12 cellular contexts compared by ENCODE assay signal in the genomic region with DNA sequence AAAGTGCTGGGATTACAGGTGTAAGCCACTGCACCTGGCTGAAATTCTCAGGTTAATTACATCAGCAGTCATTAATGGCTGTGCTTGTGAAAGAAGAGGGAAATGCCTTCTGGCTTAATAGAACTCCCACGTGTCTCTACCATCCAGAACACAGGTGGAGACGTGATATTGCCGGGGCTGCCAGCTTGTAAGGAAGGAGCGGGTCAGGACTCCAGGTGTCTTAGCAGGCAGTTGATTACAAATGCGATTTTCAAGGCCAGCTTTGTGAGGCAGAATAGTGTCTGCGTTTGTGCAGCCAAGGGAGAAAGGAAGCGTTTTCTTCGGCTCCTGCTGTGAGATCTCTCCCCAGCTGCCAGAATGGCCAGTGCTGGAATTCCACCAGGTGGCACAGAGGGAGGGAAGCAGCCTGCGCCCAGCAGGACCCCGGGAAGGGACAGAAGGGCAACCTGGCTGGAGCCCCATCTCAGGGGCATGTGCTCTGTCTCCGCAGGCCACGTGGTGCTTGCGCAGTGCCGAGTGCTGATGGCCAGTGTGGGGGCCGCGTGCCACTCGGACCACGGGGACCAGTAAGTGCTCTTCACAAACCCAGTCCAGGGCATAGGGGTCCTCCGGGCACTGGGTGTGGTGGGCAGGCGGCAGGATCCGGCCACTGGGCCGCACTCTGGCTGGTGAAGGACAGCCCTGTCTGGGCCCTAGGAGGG. TPM values are rescaled to one million over a fixed set of nuclear protein-coding genes. Genes with fewer than 3 reads are reported as not detected.
DNase-seq lines count a peak whose midpoint lies in the region; ATAC-seq and TF ChIP-seq lines count a peak whose summit lies in the region.
"Had no signal": no experiment of that assay in that cellular context is flagged by ENCODE, and none has a peak within 500 bp of the region (broad histone marks: within the 10 kb centered on the region; RNA-seq: fewer than 3 reads in every experiment).

No MANE protein-coding gene starts in this region.

- peak overlapping the region; percentile 40 for H2BK5ac ChIP-seq in mesenchymal stem cell (ENCODE audit: low read depth, low read length, poor library complexity, severe bottlenecking)

- intact Hi-C loops in mucosa of descending colon (cut with DNase I, micrococcal nuclease): no loop called here

- H4K8ac ChIP-seq in mesenchymal stem cell (ENCODE audit: low read length): no peak overlapping the region

- H3K4ac ChIP-seq in mesenchymal stem cell (ENCODE audit: low read depth in 1 of 2, low read length in 2 of 2): no peak overlapping the region

- H3K4me3 Mint-ChIP-seq in activated naive CD8-positive, alpha-beta T cell treated with anti-CD3 and anti-CD28 coated beads, Interleukin-2, amount 50 U/mL, for 24 hours: no peak overlapping the region
- H3K4me3 Mint-ChIP-seq: activated T-cell treated with anti-CD3 and anti-CD28 coated beads, Interleukin-2, amount 50 U/mL, for 4 hours had no signal

- no peak for TF ChIP-seq CTCF in mucosa of descending colon (IDR thresholded peaks at IDR 0.05)

- no peaks in the 10 kb centered on the region for H3K79me1 ChIP-seq in mesenchymal stem cell (replicated peaks; ENCODE audit: low read length, poor library complexity, severe bottlenecking)

- H2AK5ac ChIP-seq in mesenchymal stem cell (ENCODE audit: low read length, severe bottlenecking): peak overlapping the region; percentile 47

- no peak overlapping the region for H2BK15ac ChIP-seq in mesenchymal stem cell (ENCODE audit: low read depth, poor library complexity, severe bottlenecking)

- CTCF ChIA-PET in HEK293T (lab: Yijun Ruan, JAX): no interaction called here

- no peak overlapping the region for H2AFZ ChIP-seq in mesenchymal stem cell (ENCODE audit: low read depth, low read length)

- H3K9me3 Mint-ChIP-seq in activated naive CD8-positive, alpha-beta T cell treated with anti-CD3 and anti-CD28 coated beads, Interleukin-2, amount 50 U/mL, for 24 hours: no peaks in the 10 kb centered on the region
- H3K9me3 Mint-ChIP-seq: activated T-cell treated with anti-CD3 and anti-CD28 coated beads, Interleukin-2, amount 50 U/mL, for 4 hours had no signal

- no peak overlapping the region for H2BK120ac ChIP-seq in mesenchymal stem cell (ENCODE audit: low read depth, low read length)

- no peaks in the 10 kb centered on the region for H3K27me3 ChIP-seq in mesenchymal stem cell (ENCODE audit: control insufficient read depth in 1 of 2, insufficient read depth in 1 of 2, low read length in 2 of 2)

- H3K14ac ChIP-seq in mesenchymal stem cell (ENCODE audit: low read length in 2 of 2): no peak overlapping the region

- peaks cover 20% of the 10 kb centered on the region for H3K36me3 Mint-ChIP-seq in activated naive CD8-positive, alpha-beta T cell treated with anti-CD3 and anti-CD28 coated beads, Interleukin-2, amount 50 U/mL, for 24 hours (ENCODE audit: low read depth)

- WGBS in mesenchymal stem cell: 94% methylated on average over 22 of the region's 22 CpGs

- H3K36me3 ChIP-seq in mesenchymal stem cell (ENCODE audit: control insufficient read depth in 1 of 2, insufficient read depth in 2 of 2, low read depth in 1 of 2, low read length in 2 of 2): peaks cover 4 to 28% of the 10 kb centered on the region in 2 experiments
- H3K36me3 ChIP-seq in mucosa of descending colon (ENCODE audit: low read depth): no peaks in the 10 kb centered on the region

- H4K91ac ChIP-seq in mesenchymal stem cell (ENCODE audit: low read length): no peak overlapping the region

- H3K27me3 Mint-ChIP-seq in activated naive CD8-positive, alpha-beta T cell treated with anti-CD3 and anti-CD28 coated beads, Interleukin-2, amount 50 U/mL, for 24 hours: no peaks in the 10 kb centered on the region

- H3K4me3 ChIP-seq in mesenchymal stem cell (ENCODE audit: insufficient read depth in 1 of 2, low read depth in 1 of 2, low read length in 2 of 2) (no peak overlapping the region), mucosa of descending colon (no peak overlapping the region)

- no peak overlapping the region for H3K4me2 ChIP-seq in mesenchymal stem cell (ENCODE audit: low read length, poor library complexity, severe bottlenecking)

- H3K27ac ChIP-seq in mesenchymal stem cell (ENCODE audit: low read length, poor library complexity, severe bottlenecking): peak overlapping the region; percentile 14

- H3K4me1 Mint-ChIP-seq in activated naive CD8-positive, alpha-beta T cell treated with anti-CD3 and anti-CD28 coated beads, Interleukin-2, amount 50 U/mL, for 24 hours: peaks cover 13% of the 10 kb centered on the region

- DNase-seq in D341Med (ENCODE audit: low spot score) (peak; percentile 26), HEK293T (ENCODE audit: extremely low spot score) (peak; percentile 3), mesenchymal stem cell (no peak), mucosa of descending colon (no peak), epidermal melanocyte (ENCODE audit: insufficient read length, low spot score) (no peak), nucleus accumbens (lab: John Stamatoyannopoulos, UW) (no peak), GOT3 (lab: John Stamatoyannopoulos, UW) (no peak)
- DNase-seq in activated naive CD8-positive, alpha-beta T cell treated with anti-CD3 and anti-CD28 coated beads, Interleukin-2, amount 50 U/mL, for 24 hours: no peak
- DNase-seq: activated T-cell treated with anti-CD3 and anti-CD28 coated beads, Interleukin-2, amount 50 U/mL, for 4 hours; NCI-H1436 had no signal

- no peaks in the 10 kb centered on the region for H3K9me3 ChIP-seq in mesenchymal stem cell (ENCODE audit: control insufficient read depth, low read length)
- H3K9me3 ChIP-seq in mucosa of descending colon: no peaks in the 10 kb centered on the region

- no peak overlapping the region for H3K9ac ChIP-seq in mesenchymal stem cell (ENCODE audit: low read length)

- no peak overlapping the region for H3K18ac ChIP-seq in mesenchymal stem cell (ENCODE audit: low read depth in 1 of 2, low read length in 2 of 2)

- H3K27ac Mint-ChIP-seq in activated naive CD8-positive, alpha-beta T cell treated with anti-CD3 and anti-CD28 coated beads, Interleukin-2, amount 50 U/mL, for 24 hours: peak overlapping the region; percentile 60

- H3K4me1 ChIP-seq in mesenchymal stem cell (ENCODE audit: control insufficient read depth, insufficient read depth, low read depth, low read length): peaks cover 42% of the 10 kb centered on the region
- H3K4me1 ChIP-seq in mucosa of descending colon (ENCODE audit: low read depth): peaks cover 3% of the 10 kb centered on the region

- no peak overlapping the region for H3K23ac ChIP-seq in mesenchymal stem cell (ENCODE audit: low read length in 2 of 2)

- no peak for ATAC-seq in activated naive CD8-positive, alpha-beta T cell treated with anti-CD3 and anti-CD28 coated beads, Interleukin-2, amount 50 U/mL, for 24 hours
- ATAC-seq in mucosa of descending colon: no peak
- ATAC-seq: activated T-cell treated with anti-CD3 and anti-CD28 coated beads, Interleukin-2, amount 50 U/mL, for 4 hours; Panc1; right cardiac atrium had no signal

- POLR2A ChIA-PET in HEK293T (lab: Yijun Ruan, JAX): no interaction called here

- H2BK12ac ChIP-seq in mesenchymal stem cell (ENCODE audit: low read length in 2 of 2): no peak overlapping the region

TF ChIP-seq in HEK293T, 16 proteins besides CTCF, POLR2A, EP300 and RAD21:
- no peak for TF ChIP-seq ZNF384 (IDR thresholded peaks at IDR 0.05)
- TF ChIP-seq, protein P1, sequence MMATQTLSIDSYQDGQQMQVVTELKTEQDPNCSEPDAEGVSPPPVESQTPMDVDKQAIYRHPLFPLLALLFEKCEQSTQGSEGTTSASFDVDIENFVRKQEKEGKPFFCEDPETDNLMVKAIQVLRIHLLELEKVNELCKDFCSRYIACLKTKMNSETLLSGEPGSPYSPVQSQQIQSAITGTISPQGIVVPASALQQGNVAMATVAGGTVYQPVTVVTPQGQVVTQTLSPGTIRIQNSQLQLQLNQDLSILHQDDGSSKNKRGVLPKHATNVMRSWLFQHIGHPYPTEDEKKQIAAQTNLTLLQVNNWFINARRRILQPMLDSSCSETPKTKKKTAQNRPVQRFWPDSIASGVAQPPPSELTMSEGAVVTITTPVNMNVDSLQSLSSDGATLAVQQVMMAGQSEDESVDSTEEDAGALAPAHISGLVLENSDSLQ (IDR thresholded peaks at IDR 0.05): no peak
- no peak for TF ChIP-seq ARNT (IDR thresholded peaks at IDR 0.05)
- TF ChIP-seq NFRKB (IDR thresholded peaks at IDR 0.05): no peak
- no peak for TF ChIP-seq FOXK2 (IDR thresholded peaks at IDR 0.05)
- no peak for TF ChIP-seq SP1 (IDR thresholded peaks at IDR 0.05)
- no peak for TF ChIP-seq LEF1 (IDR thresholded peaks at IDR 0.05; ENCODE audit: borderline replicate concordance)
- no peak for TF ChIP-seq TARDBP (IDR thresholded peaks at IDR 0.05)
TF ChIP-seq in HEK293T: peak in this region for 0.

RNA-seq across cellular contexts. Expression of a gene that starts 3.7 kb away (rescaled TPM):
- 0.19 TPM for polyA plus RNA-seq in mesenchymal stem cell (2013, experiment 1 of 2)
- polyA plus RNA-seq in mesenchymal stem cell (2013, experiment 2 of 2): 0.32 TPM
- total RNA-seq in mucosa of descending colon: under 1 TPM; 0.23 to 0.63 (median 0.47) TPM

RNA-seq across cellular contexts. Expression of a gene that starts 35.7 kb away (rescaled TPM):
- 11.3 TPM for polyA plus RNA-seq in mesenchymal stem cell (2013, experiment 1 of 2)
- polyA plus RNA-seq in mesenchymal stem cell (2013, experiment 2 of 2): 10.6 TPM
- 10 to 100 TPM; 11.2 to 19.8 (median 19.5) TPM for total RNA-seq in mucosa of descending colon

RNA-seq across cellular contexts. Expression of a gene that starts 42.0 kb away (rescaled TPM):
- polyA plus RNA-seq in mesenchymal stem cell (2013, experiment 1 of 2): 0.58 TPM
- polyA plus RNA-seq in mesenchymal stem cell (2013, experiment 2 of 2): 0.52 TPM
- total RNA-seq in mucosa of descending colon: 1 to 10 TPM in 1 of 3 donors, under 1 TPM in 2; 0.17 to 1.1 (median 0.24) TPM
- total RNA-seq: activated T-cell treated with anti-CD3 and anti-CD28 coated beads, Interleukin-2, amount 50 U/mL, for 4 hours had no signal

Comparison
In these comparisons a context has a peak if more than half of its experiments do, and no peak if none do; other contexts are left out.
1. DNase-seq: peak in D341Med (single experiment) and HEK293T (single experiment); none in activated naive CD8-positive, alpha-beta T cell treated with anti-CD3 and anti-CD28 coated beads, Interleukin-2, amount 50 U/mL, for 24 hours (single experiment), mesenchymal stem cell (single experiment), mucosa of descending colon (0 of 3), epidermal melanocyte (single experiment), nucleus accumbens (0 of 56) and GOT3 (single experiment).